In the genomic region with DNA sequence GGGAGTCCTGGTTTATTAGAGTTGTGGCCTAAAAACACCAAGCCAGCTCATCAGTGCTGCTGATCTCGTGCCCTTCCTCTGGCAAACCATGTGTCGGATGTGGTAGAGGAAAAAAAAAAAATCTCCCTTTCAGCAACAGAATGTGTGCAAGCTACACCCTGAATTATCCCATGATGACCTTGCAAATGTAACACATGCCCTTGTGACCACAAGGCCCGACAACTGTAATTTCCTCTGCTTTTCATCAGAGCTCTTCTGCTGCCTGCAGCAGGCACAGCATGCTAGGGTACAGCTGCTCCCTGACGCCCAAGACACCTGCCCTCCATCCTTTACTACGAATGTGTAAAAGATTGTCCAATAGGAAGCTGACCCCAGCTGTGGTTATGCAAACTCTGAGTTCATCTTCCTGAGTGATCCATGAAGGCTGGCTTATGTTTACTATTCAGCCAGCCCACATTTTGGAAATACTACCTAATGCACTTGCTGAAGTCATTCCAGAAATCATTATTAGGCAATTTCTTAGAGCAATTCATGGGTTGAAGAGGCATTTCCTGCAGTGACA, we compare ENCODE assay signal across 9 cellular contexts. TPM values are rescaled to one million over a fixed set of nuclear protein-coding genes. Genes with fewer than 3 reads are reported as not detected.
DNase-seq lines count a peak whose midpoint lies in the region; ATAC-seq lines count a peak whose summit lies in the region.
"Had no signal": no experiment of that assay in that cellular context is flagged by ENCODE, and none has a peak within 500 bp of the region (broad histone marks: within the 10 kb centered on the region; RNA-seq: fewer than 3 reads in every experiment).

No MANE protein-coding gene starts in this region.

- H3K9me3 ChIP-seq in SJCRH30 (replicated peaks) = no peaks in the 10 kb centered on the region

- peak overlapping the region; percentile 60 for H3K27ac ChIP-seq in SJCRH30

- no peak overlapping the region for H3K4me3 ChIP-seq in SJCRH30

- H3K36me3 ChIP-seq in SJCRH30 = no peaks in the 10 kb centered on the region

- peaks cover 21% of the 10 kb centered on the region for H3K4me1 ChIP-seq in SJCRH30

- DNase-seq in AG08395 (ENCODE audit: low spot score) (peak; percentile 71), HCEC 1CT (peak; percentile 98), SJCRH30 (peak; percentile 90 to 95), glomerular visceral epithelial cell (ENCODE audit: extremely low spot score) (peak; percentile 77), NCI-H187 treated with DMSO at 0.1 percent for 48 hours (lab: John Stamatoyannopoulos, UW) (no peak)
- DNase-seq: NCI-H446 had no signal

- no peaks in the 10 kb centered on the region for H3K27me3 ChIP-seq in SJCRH30

- ATAC-seq in GM18867 (IDR thresholded peaks at IDR 0.05; ENCODE audit: unreplicated experiment) = no peak
- ATAC-seq in GM19452 (IDR thresholded peaks at IDR 0.05; ENCODE audit: unreplicated experiment) = no peak
- no peak for ATAC-seq in HG02885 (IDR thresholded peaks at IDR 0.05; ENCODE audit: poor library complexity, unreplicated experiment)

RNA-seq across cellular contexts. Expression of a gene that starts 14.6 kb away (rescaled TPM):
- 13.1 and 16.1 TPM in 2 replicates for total RNA-seq in SJCRH30 (2014; rRNA removed; shearing (Covaris generic))
